Comparison of ENCODE assay signal across 8 cellular contexts in genomic region chr6:26342106-26342999, GRCh38. TPM values are rescaled to one million over a fixed set of nuclear protein-coding genes. Genes with fewer than 3 reads are reported as not detected.
DNase-seq lines count a peak whose midpoint lies in the region; ATAC-seq and TF ChIP-seq lines count a peak whose summit lies in the region.

No MANE protein-coding gene starts in this region.

- peak; percentile 62 for ATAC-seq in GM21723 (IDR thresholded peaks at IDR 0.05; ENCODE audit: unreplicated experiment)
- ATAC-seq in stimulated activated naive B cell treated with anti-CD40 and anti-IgM and Interleukin-4, amounts not matched to agents 10 μg/mL and 1 μg/mL and 100 μg/mL, for 72 hours (replicated peaks): peak in 1 of 2 donors; percentile 50
- no peak for ATAC-seq in GM18868 (IDR thresholded peaks at IDR 0.05; ENCODE audit: unreplicated experiment)

- WGBS in endodermal cell (ENCODE audit: insufficient coverage in 1 of 2, insufficient read length in 1 of 2), 2 experiments: 40 to 49% methylated on average over 6 to 11 of the region's 11 CpGs

- H3K36me3 ChIP-seq in endodermal cell (ENCODE audit: control insufficient read depth, insufficient read depth, low read length): no peaks in the 10 kb centered on the region

- intact Hi-C loops in Calu3 (cut with micrococcal nuclease; ENCODE audit: unreplicated experiment): loop anchor here (5.0 kb wide), 2 partner anchors 150 to 215 kb away; no protein-coding TSS in a partner anchor

- TF ChIP-seq CTCF in Calu3 (IDR thresholded peaks at IDR 0.05; ENCODE audit: unreplicated experiment) (no peak), endodermal cell (conservative IDR thresholded peaks at IDR 0.05) (no peak)

- no peak overlapping the region for H3K27ac ChIP-seq in endodermal cell (ENCODE audit: low read depth, low read length)

- H3K36me3 Mint-ChIP-seq in Calu3 (ENCODE audit: insufficient read depth, unreplicated experiment) (no peaks in the 10 kb centered on the region), endodermal cell (ENCODE audit: low read depth) (no peaks in the 10 kb centered on the region)
- H3K36me3 Mint-ChIP-seq in stimulated activated naive B cell treated with anti-CD40 and anti-IgM and Interleukin-4, amounts not matched to agents 10 μg/mL and 1 μg/mL and 100 μg/mL, for 72 hours: no peaks in the 10 kb centered on the region

- H3K27ac Mint-ChIP-seq in Calu3 (ENCODE audit: unreplicated experiment): no peak overlapping the region
- H3K27ac Mint-ChIP-seq in endodermal cell: no peak overlapping the region
- peak overlapping the region; percentile 70 for H3K27ac Mint-ChIP-seq in stimulated activated naive B cell treated with anti-CD40 and anti-IgM and Interleukin-4, amounts not matched to agents 10 μg/mL and 1 μg/mL and 100 μg/mL, for 72 hours

- DNase-seq in Calu3: no peak
- DNase-seq in NCI-H69 (lab: John Stamatoyannopoulos, UW): peak; percentile 24
- peak; percentile 71 for DNase-seq in endodermal cell
- DNase-seq in stimulated activated naive B cell treated with anti-CD40 and anti-IgM and Interleukin-4, amounts not matched to agents 10 μg/mL and 1 μg/mL and 100 μg/mL, for 72 hours: no peak
- no peak for DNase-seq in Ammon's horn (ENCODE audit: low spot score)
- no peak for DNase-seq in NCI-H146 treated with DMSO at 0.1 percent for 48 hours (lab: John Stamatoyannopoulos, UW; ENCODE audit: unreplicated experiment)

- peaks cover 10% of the 10 kb centered on the region for H3K27me3 ChIP-seq in endodermal cell (ENCODE audit: control insufficient read depth, insufficient read depth, low read length, poor library complexity, severe bottlenecking)

- peaks cover 3% of the 10 kb centered on the region for H3K4me1 ChIP-seq in endodermal cell (ENCODE audit: control insufficient read depth, insufficient read depth, low read length)

- no peaks in the 10 kb centered on the region for H3K9me3 Mint-ChIP-seq in Calu3 (ENCODE audit: low read depth, unreplicated experiment)
- H3K9me3 Mint-ChIP-seq in endodermal cell: no peaks in the 10 kb centered on the region
- H3K9me3 Mint-ChIP-seq in stimulated activated naive B cell treated with anti-CD40 and anti-IgM and Interleukin-4, amounts not matched to agents 10 μg/mL and 1 μg/mL and 100 μg/mL, for 72 hours: no peaks in the 10 kb centered on the region

- CTCF ChIA-PET in Calu3 (lab: Charles Lee): interaction anchor here (0.6 to 1.4 kb wide), 18 partner anchors 11 to 791 kb away, joined by 3 to 25 read pairs (median 6); partner anchors contain the start of gene HMGN4

- H3K4me1 Mint-ChIP-seq in Calu3 (ENCODE audit: low read depth, unreplicated experiment): no peaks in the 10 kb centered on the region
- peaks cover 20% of the 10 kb centered on the region for H3K4me1 Mint-ChIP-seq in endodermal cell
- H3K4me1 Mint-ChIP-seq in stimulated activated naive B cell treated with anti-CD40 and anti-IgM and Interleukin-4, amounts not matched to agents 10 μg/mL and 1 μg/mL and 100 μg/mL, for 72 hours: peaks cover 5 to 12% of the 10 kb centered on the region in 2 donors

- peak overlapping the region; percentile 78 for H3K4me3 ChIP-seq in endodermal cell (ENCODE audit: low read length)

- no peaks in the 10 kb centered on the region for H3K9me3 ChIP-seq in endodermal cell (ENCODE audit: control insufficient read depth, low read length)

- BruUV-seq in Calu3 (replicated peaks; lab: Mats Ljungman, UMichigan): no TSS peak

- H3K27me3 Mint-ChIP-seq in Calu3 (ENCODE audit: unreplicated experiment) (no peaks in the 10 kb centered on the region), endodermal cell (ENCODE audit: insufficient read depth) (peaks cover 13% of the 10 kb centered on the region)
- peaks cover 22 to 61% of the 10 kb centered on the region in 2 donors for H3K27me3 Mint-ChIP-seq in stimulated activated naive B cell treated with anti-CD40 and anti-IgM and Interleukin-4, amounts not matched to agents 10 μg/mL and 1 μg/mL and 100 μg/mL, for 72 hours

- no peak overlapping the region for H3K9ac ChIP-seq in endodermal cell (ENCODE audit: extremely low read depth, low read length, poor library complexity, severe bottlenecking)

- peak overlapping the region; percentile 3 for H3K4me3 Mint-ChIP-seq in Calu3 (ENCODE audit: low read depth, unreplicated experiment)
- H3K4me3 Mint-ChIP-seq in endodermal cell: peak overlapping the region; percentile 53
- peak overlapping the region; percentile 25 to 70 for H3K4me3 Mint-ChIP-seq in stimulated activated naive B cell treated with anti-CD40 and anti-IgM and Interleukin-4, amounts not matched to agents 10 μg/mL and 1 μg/mL and 100 μg/mL, for 72 hours

RNA-seq across cellular contexts. Expression of gene BTN3A2, which starts 22.6 kb away (rescaled TPM):
- total RNA-seq in Calu3 (2022) (28.2 and 36.3 TPM in 2 replicates), endodermal cell (1 to 10 TPM; 2.1 to 3.6 TPM)
- 4.9 TPM for polyA plus RNA-seq in endodermal cell (2013, experiment 1 of 2)
- polyA plus RNA-seq in endodermal cell (2013, experiment 2 of 2): 2.8 TPM

RNA-seq across cellular contexts. Expression of gene BTN2A2, which starts 40.6 kb away (rescaled TPM):
- 16.9 and 17.6 TPM in 2 replicates for total RNA-seq in Calu3 (2022)
- total RNA-seq in endodermal cell: 10 to 100 TPM; 11.3 to 23.5 TPM
- polyA plus RNA-seq in endodermal cell (2013, experiment 1 of 2): 14.1 TPM
- polyA plus RNA-seq in endodermal cell (2013, experiment 2 of 2): 16.1 TPM

RNA-seq across cellular contexts. Expression of gene BTN3A1, which starts 59.7 kb away (rescaled TPM):
- 29.0 and 40.5 TPM in 2 replicates for total RNA-seq in Calu3 (2022)
- total RNA-seq in endodermal cell: 1 to 10 TPM; 1.9 to 2.0 TPM
- 10.2 TPM for polyA plus RNA-seq in endodermal cell (2013, experiment 1 of 2)
- 8.4 TPM for polyA plus RNA-seq in endodermal cell (2013, experiment 2 of 2)

Comparison
In these comparisons a context has a peak if more than half of its experiments do, and no peak if none do; other contexts are left out.
1. DNase-seq: peak in NCI-H69 (single experiment) and endodermal cell (single experiment); none in Calu3 (single experiment), stimulated activated naive B cell treated with anti-CD40 and anti-IgM and Interleukin-4, amounts not matched to agents 10 μg/mL and 1 μg/mL and 100 μg/mL, for 72 hours (single experiment), Ammon's horn (single experiment) and NCI-H146 treated with DMSO at 0.1 percent for 48 hours (single experiment).
2. H3K4me3 Mint-ChIP-seq: peak in every context shown above with its lines; median percentile 53 in endodermal cell; 48 in stimulated activated naive B cell treated with anti-CD40 and anti-IgM and Interleukin-4, amounts not matched to agents 10 μg/mL and 1 μg/mL and 100 μg/mL, for 72 hours; 3 in Calu3.